17 cellular contexts compared by ENCODE assay signal in the genomic region with DNA sequence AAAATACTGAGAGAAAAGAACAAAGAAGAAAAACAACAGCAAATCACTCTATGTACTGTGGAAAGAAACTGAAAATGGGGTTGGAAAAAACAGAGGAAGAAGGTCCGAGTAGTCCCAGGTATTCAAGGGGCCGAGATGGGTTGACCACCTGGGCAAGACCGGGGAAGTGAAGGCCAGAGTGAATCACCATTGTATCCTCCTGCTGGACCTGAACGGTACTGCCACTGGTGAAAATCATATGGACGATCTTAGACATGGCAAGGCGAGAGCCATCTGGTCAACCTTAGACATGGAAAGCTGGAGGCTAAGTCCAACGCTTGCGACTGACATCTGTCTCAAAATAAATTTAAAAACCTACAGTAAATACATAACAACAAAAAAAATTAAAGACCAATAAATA. TPM values are rescaled to one million over a fixed set of nuclear protein-coding genes. Genes with fewer than 3 reads are reported as not detected.
DNase-seq lines count a peak whose midpoint lies in the region; ATAC-seq and TF ChIP-seq lines count a peak whose summit lies in the region.
"Had no signal": no experiment of that assay in that cellular context is flagged by ENCODE, and none has a peak within 500 bp of the region (broad histone marks: within the 10 kb centered on the region; RNA-seq: fewer than 3 reads in every experiment).

No MANE protein-coding gene starts in this region.

- no peak for ATAC-seq in HG03469 (IDR thresholded peaks at IDR 0.05; ENCODE audit: unreplicated experiment)
- ATAC-seq: left ventricle myocardium superior had no signal

- no peaks in the 10 kb centered on the region for H3K27me3 ChIP-seq in BJ (ENCODE audit: control insufficient read depth, insufficient read depth, low read length)
- H3K27me3 ChIP-seq: ascending aorta had no signal

- TF ChIP-seq CTCF in BJ (IDR thresholded peaks at IDR 0.05; ENCODE audit: insufficient read depth, low read depth, low read length), result peak; percentile 28
- peak; percentile 16 for TF ChIP-seq CTCF in GM12865 (IDR thresholded peaks at IDR 0.05; ENCODE audit: insufficient read depth, low read depth, low read length, missing control alignments)
- TF ChIP-seq CTCF in fibroblast of pulmonary artery (IDR thresholded peaks at IDR 0.05; ENCODE audit: low read length, missing control alignments), result peak; percentile 27

- no peaks in the 10 kb centered on the region for H3K36me3 ChIP-seq in BJ (ENCODE audit: control insufficient read depth, insufficient read depth, low read length)
- H3K36me3 ChIP-seq: ascending aorta had no signal

- CTCF ChIA-PET in BJ (lab: Yijun Ruan, JAX), result no interaction called here

- POLR2A ChIA-PET in BJ (lab: Charles Lee), result no interaction called here

- DNase-seq in BJ (ENCODE audit: low read depth) (no peak), GM12865 (ENCODE audit: low read depth) (no peak), SK-N-DZ (ENCODE audit: low spot score) (peak; percentile 17), fibroblast of pulmonary artery (ENCODE audit: low read depth) (no peak), Kasumi-1 (lab: John Stamatoyannopoulos, UW) (no peak), NCI-H187 (lab: John Stamatoyannopoulos, UW) (no peak), posterior vena cava (ENCODE audit: low spot score) (no peak)
- DNase-seq: activated gamma-delta T cell treated with Interleukin-2 at 50 U/mL for 16 hours; CD4-positive, alpha-beta T cell; dermis blood vessel endothelial cell; left ventricle myocardium superior; naive B cell; NCI-H1092 treated with DMSO at 0.1 percent for 48 hours; posterior cingulate gyrus had no signal

- H3K4me3 ChIP-seq in BJ (ENCODE audit: low read depth, low read length) (no peak overlapping the region), GM12865 (ENCODE audit: low read depth, low read length) (no peak overlapping the region), fibroblast of pulmonary artery (replicated peaks; ENCODE audit: low read depth, low read length) (no peak overlapping the region)
- H3K4me3 ChIP-seq: ascending aorta, GM23248 had no signal

- intact Hi-C loops in posterior vena cava (cut with DNase I), result no loop called here

RNA-seq across cellular contexts. Expression of a gene that starts 44.4 kb away (rescaled TPM):
- 8.3 and 11.2 TPM in 2 replicates for polyA plus RNA-seq in BJ (2011; rRNA removed)
- polyA minus RNA-seq in BJ (2011; rRNA and poly(A)+ RNA removed), result 10.2 and 14.3 TPM in 2 replicates
- 18.3 and 18.5 TPM in 2 replicates for polyA plus RNA-seq in SK-N-DZ (2014; cell fraction: cytosol; rRNA removed)
- polyA plus RNA-seq in SK-N-DZ (2014; cell fraction: nucleus; rRNA removed), result 14.5 and 25.2 TPM in 2 replicates
- total RNA-seq in posterior vena cava, result 10 to 100 TPM; 43.0 to 48.0 TPM
